In genomic region chr4:182432819-182433218, GRCh38 we compare ENCODE assay signal across 3 cellular contexts.
"Had no signal": no experiment of that assay in that cellular context is flagged by ENCODE, and none has a peak within 500 bp of the region (broad histone marks: within the 10 kb centered on the region; RNA-seq: fewer than 3 reads in every experiment).

No MANE protein-coding gene starts in this region.

- H3K4me3 ChIP-seq: GM12878 had no signal

- DNase-seq: GDM1, GF-D8 had no signal

- ATAC-seq: GM12878 had no signal
